Comparison of ENCODE assay signal across 8 cellular contexts in the genomic region with DNA sequence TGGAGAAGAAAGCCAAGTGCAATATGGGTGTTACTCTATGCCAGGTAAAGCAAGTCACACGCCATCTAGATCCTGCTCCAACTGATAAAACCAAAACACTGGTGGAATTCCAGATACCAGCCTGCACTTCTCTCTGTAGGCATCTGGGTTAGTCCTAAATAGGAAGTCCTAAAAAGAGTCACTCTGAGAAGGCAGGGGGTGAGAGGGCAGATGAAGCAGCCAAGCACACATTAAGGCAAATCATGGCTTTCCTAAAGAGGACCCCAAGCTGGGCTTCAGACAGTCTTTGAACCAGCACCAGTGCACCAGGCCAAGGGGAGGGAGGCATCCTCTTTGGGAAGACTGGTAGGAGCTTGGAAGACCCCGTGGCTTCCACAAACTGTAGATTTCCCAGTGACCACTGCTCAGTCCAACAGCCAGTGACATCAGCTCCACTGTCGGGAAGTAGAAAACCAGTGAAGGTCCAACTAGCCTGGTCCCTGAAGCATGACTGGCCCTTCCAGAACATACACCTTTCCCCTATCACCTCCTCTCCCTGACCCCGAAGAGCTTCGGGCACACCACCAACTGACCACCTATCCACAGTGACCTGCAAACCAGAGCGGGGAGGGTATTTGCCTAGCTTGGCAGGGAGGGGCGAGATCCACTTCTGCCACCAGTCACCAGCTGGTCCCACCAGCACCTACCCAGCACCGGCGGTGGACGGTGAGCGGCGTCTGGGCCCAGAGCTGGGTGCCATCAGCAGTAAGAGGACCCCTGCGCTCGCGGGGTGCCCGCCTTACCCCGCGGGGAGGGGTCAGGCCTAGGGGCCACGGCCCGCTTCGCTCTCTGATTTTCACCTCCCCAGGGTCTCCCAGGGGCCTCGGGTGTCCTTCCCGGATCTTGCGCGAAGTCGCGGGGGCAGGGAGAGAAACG. TPM values are rescaled to one million over a fixed set of nuclear protein-coding genes. Genes with fewer than 3 reads are reported as not detected.
DNase-seq lines count a peak whose midpoint lies in the region; ATAC-seq, FAIRE-seq and TF ChIP-seq lines count a peak whose summit lies in the region.

No MANE protein-coding gene starts in this region.

- H3K4me1 Mint-ChIP-seq in activated CD8-positive, alpha-beta T cell treated with anti-CD3 and anti-CD28 coated beads, Interleukin-2, amount 10 ng/mL, durations not matched to agents 7 days and 5 days (ENCODE audit: low read depth), result peaks cover 52% of the 10 kb centered on the region
- peaks cover 58% of the 10 kb centered on the region for H3K4me1 Mint-ChIP-seq in osteocyte (ENCODE audit: unreplicated experiment)

- peak overlapping the region; percentile 90 for H3K4me3 Mint-ChIP-seq in activated CD8-positive, alpha-beta T cell treated with anti-CD3 and anti-CD28 coated beads, Interleukin-2, amount 10 ng/mL, durations not matched to agents 7 days and 5 days
- H3K4me3 Mint-ChIP-seq in osteocyte (ENCODE audit: unreplicated experiment), result peak overlapping the region; percentile 83

- peaks cover 25% of the 10 kb centered on the region for H3K36me3 Mint-ChIP-seq in activated CD8-positive, alpha-beta T cell treated with anti-CD3 and anti-CD28 coated beads, Interleukin-2, amount 10 ng/mL, durations not matched to agents 7 days and 5 days (ENCODE audit: low read depth)
- peaks cover 5% of the 10 kb centered on the region for H3K36me3 Mint-ChIP-seq in osteocyte (ENCODE audit: unreplicated experiment)

- CTCF ChIA-PET in activated CD8-positive, alpha-beta T cell treated with anti-CD3 and anti-CD28 coated beads, Interleukin-2, amount 10 ng/mL, durations not matched to agents 7 days and 5 days (lab: Charles Lee), result interaction anchor here (1.0 to 2.3 kb wide), 3 partner anchors 8 to 54 kb away, joined by 3 to 13 read pairs (median 3); no protein-coding TSS in a partner anchor

- no peaks in the 10 kb centered on the region for H3K9me3 Mint-ChIP-seq in activated CD8-positive, alpha-beta T cell treated with anti-CD3 and anti-CD28 coated beads, Interleukin-2, amount 10 ng/mL, durations not matched to agents 7 days and 5 days (ENCODE audit: insufficient read depth)
- no peaks in the 10 kb centered on the region for H3K9me3 Mint-ChIP-seq in osteocyte (ENCODE audit: unreplicated experiment)

- peaks cover 6% of the 10 kb centered on the region for H3K27me3 Mint-ChIP-seq in activated CD8-positive, alpha-beta T cell treated with anti-CD3 and anti-CD28 coated beads, Interleukin-2, amount 10 ng/mL, durations not matched to agents 7 days and 5 days (ENCODE audit: low read depth)
- H3K27me3 Mint-ChIP-seq in osteocyte (ENCODE audit: unreplicated experiment), result no peaks in the 10 kb centered on the region

- DNase-seq in EH (ENCODE audit: low read depth), result peak; percentile 49
- no peak for DNase-seq in activated CD8-positive, alpha-beta T cell treated with anti-CD3 and anti-CD28 coated beads, Interleukin-2, amount 10 ng/mL, durations not matched to agents 7 days and 5 days
- no peak for DNase-seq in fibroblast of pulmonary artery (ENCODE audit: low read depth)
- no peak for DNase-seq in osteocyte (ENCODE audit: extremely low spot score, unreplicated experiment)
- DNase-seq in NCI-H1436 treated with DMSO at 0.1 percent for 48 hours (lab: John Stamatoyannopoulos, UW), result no peak
- no peak for DNase-seq in HTR-8/SVneo (ENCODE audit: insufficient read length, low spot score)
- DNase-seq in effector CD8-positive, alpha-beta T cell (lab: John Stamatoyannopoulos, UW), result no peak

- H3K27ac Mint-ChIP-seq in activated CD8-positive, alpha-beta T cell treated with anti-CD3 and anti-CD28 coated beads, Interleukin-2, amount 10 ng/mL, durations not matched to agents 7 days and 5 days, result peak overlapping the region; percentile 82
- peak overlapping the region; percentile 85 for H3K27ac Mint-ChIP-seq in osteocyte (ENCODE audit: unreplicated experiment)

- ATAC-seq in HG03196 (IDR thresholded peaks at IDR 0.05; ENCODE audit: unreplicated experiment), result peak; percentile 12
- peak; percentile 6 for ATAC-seq in activated CD8-positive, alpha-beta T cell treated with anti-CD3 and anti-CD28 coated beads, Interleukin-2, amount 10 ng/mL, durations not matched to agents 7 days and 5 days

- POLR2A ChIA-PET in activated CD8-positive, alpha-beta T cell treated with anti-CD3 and anti-CD28 coated beads, Interleukin-2, amount 10 ng/mL, durations not matched to agents 7 days and 5 days (lab: Charles Lee), result interaction anchor here (1.0 to 2.9 kb wide), 6 partner anchors 10 to 104 kb away, joined by 3 to 11 read pairs (median 6); a partner anchor contains a TSS

- TF ChIP-seq CTCF in fibroblast of pulmonary artery (IDR thresholded peaks at IDR 0.05; ENCODE audit: low read length, missing control alignments) (no peak), osteocyte (IDR thresholded peaks at IDR 0.05) (no peak)

- no peak for FAIRE-seq in HTR-8/SVneo (lab: Jason Lieb, UNC)

- H3K4me3 ChIP-seq in fibroblast of pulmonary artery (replicated peaks; ENCODE audit: low read depth, low read length), result peak overlapping the region; percentile 78

RNA-seq across cellular contexts. Expression of a gene that starts 1.0 kb away (rescaled TPM):
- total RNA-seq in activated CD8-positive, alpha-beta T cell treated with anti-CD3 and anti-CD28 coated beads, Interleukin-2, amount 10 ng/mL, durations not matched to agents 7 days and 5 days, result 10 to 100 TPM; 79.4 to 80.5 TPM
- 179 and 189 TPM in 2 replicates for total RNA-seq in osteocyte
